Comparison of ENCODE assay signal across 1 cellular context in the genomic region with DNA sequence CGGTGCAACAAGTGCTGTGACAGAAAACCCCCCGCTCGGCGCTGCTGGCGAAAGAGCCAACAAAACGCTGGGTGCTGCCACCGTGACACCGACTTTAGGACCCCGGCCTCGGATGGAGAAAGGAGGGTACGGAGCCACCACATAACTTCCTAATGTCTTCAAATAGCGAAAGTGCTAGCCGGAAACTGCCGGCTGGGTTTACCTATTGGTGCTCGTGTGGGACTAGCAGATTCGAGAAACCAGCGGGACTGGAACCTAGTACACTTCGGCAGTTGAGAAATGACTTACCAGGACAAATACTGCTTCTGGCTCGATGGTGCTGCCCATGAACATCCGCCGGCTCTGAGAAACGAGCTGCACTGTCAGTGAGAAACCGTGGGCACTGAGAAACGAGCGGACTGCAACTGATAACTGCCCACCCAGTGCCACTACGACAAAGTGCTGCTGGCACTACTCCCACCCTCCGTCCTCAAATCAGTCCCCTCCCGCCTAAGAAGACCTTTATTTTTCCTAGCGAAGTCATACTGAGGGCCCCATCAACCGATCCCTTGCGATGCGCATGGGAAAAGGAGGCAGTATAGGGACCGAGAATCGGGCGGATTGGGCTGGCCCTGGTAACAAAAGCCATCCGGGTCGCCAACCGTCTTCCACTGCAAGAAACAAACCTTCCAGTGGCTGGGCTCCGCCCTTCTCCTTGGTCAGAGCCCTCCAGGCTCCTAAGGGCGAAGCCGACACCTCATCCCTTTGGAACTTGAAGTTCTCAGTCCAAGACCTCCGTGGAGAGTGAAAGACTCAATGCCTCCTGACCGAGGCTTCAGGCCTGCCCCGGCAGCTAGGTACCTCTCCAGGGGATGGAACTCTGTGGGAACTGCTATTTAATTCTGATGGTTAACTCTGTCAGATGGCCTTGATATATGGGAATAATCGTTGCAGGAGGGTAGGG.
A peak's percentile ranks its signal among the peaks of the same experiment; 100 is the strongest.
TF ChIP-seq lines count a peak whose summit lies in the region.

No MANE protein-coding gene starts in this region.

TF ChIP-seq in HepG2, 621 proteins besides CTCF, POLR2A, EP300 and RAD21 (continued from another document and continues in another):
- TF ChIP-seq HCFC1 (IDR thresholded peaks at IDR 0.05; ENCODE audit: low read depth, low read length) (peak; percentile 62; the same call in 1 of the 2 replicates), TBP (CRISPR knock-in tag; IDR thresholded peaks at IDR 0.05) (no peak), GFI1 (CRISPR knock-in tag; IDR thresholded peaks at IDR 0.05; ENCODE audit: borderline replicate concordance) (0 out of 2 replicates have a peak, but pooled peaks have one; percentile 36), ZNF543 (CRISPR knock-in tag; IDR thresholded peaks at IDR 0.05) (no peak), CEBPB (IDR thresholded peaks at IDR 0.05; ENCODE audit: borderline replicate concordance, low read depth, low read length) (no peak), NFATC3 (CRISPR knock-in tag; IDR thresholded peaks at IDR 0.05) (no peak), CCDC6 (CRISPR knock-in tag; IDR thresholded peaks at IDR 0.05) (no peak), JDP2 (CRISPR knock-in tag; IDR thresholded peaks at IDR 0.05; ENCODE audit: borderline replicate concordance) (no peak), MEF2D (CRISPR knock-in tag; IDR thresholded peaks at IDR 0.05) (peak; percentile 32; the same call in 1 of the 2 replicates), ZNF17 (CRISPR knock-in tag; IDR thresholded peaks at IDR 0.05) (no peak), ZNF550 (CRISPR knock-in tag; IDR thresholded peaks at IDR 0.05; ENCODE audit: borderline replicate concordance) (no peak), PHF8 (CRISPR knock-in tag; IDR thresholded peaks at IDR 0.05) (peak; percentile 66), ATF1 (CRISPR knock-in tag; IDR thresholded peaks at IDR 0.05) (0 out of 2 replicates have a peak, but pooled peaks have one; percentile 42), TGIF2 (CRISPR knock-in tag; IDR thresholded peaks at IDR 0.05) (0 out of 2 replicates have a peak, but pooled peaks have one; percentile 45), SRSF9 (IDR thresholded peaks at IDR 0.05; ENCODE audit: borderline replicate concordance, insufficient read depth, low read depth, low read length, poor library complexity, severe bottlenecking) (no peak), RXRA (CRISPR knock-in tag; IDR thresholded peaks at IDR 0.05) (no peak; the same call in 1 of the 2 replicates), ZNF768 (CRISPR knock-in tag; IDR thresholded peaks at IDR 0.05) (no peak; the same call in 1 of the 2 replicates), ZNF329 (CRISPR knock-in tag; IDR thresholded peaks at IDR 0.05; ENCODE audit: low read depth) (no peak), ZNF232 (CRISPR knock-in tag; IDR thresholded peaks at IDR 0.05; ENCODE audit: borderline replicate concordance) (no peak), PTBP1 (IDR thresholded peaks at IDR 0.05; ENCODE audit: low read depth, low read length, poor library complexity, severe bottlenecking) (no peak), POLR2AphosphoS2 (IDR thresholded peaks at IDR 0.05; ENCODE audit: low read depth, low read length) (no peak), HIVEP1 (CRISPR knock-in tag; IDR thresholded peaks at IDR 0.05) (no peak), ZNF430 (CRISPR knock-in tag; IDR thresholded peaks at IDR 0.05) (no peak; the same call in 1 of the 2 replicates), HNRNPH1 (optimal IDR thresholded peaks at IDR 0.05; ENCODE audit: low read depth, low read length) (no peak), MYC (CRISPR knock-in tag; IDR thresholded peaks at IDR 0.05; ENCODE audit: borderline replicate concordance) (no peak), ZNF781 (CRISPR knock-in tag; IDR thresholded peaks at IDR 0.05; ENCODE audit: borderline replicate concordance, not compliant biosample characterization) (no peak), ZNF224 (CRISPR knock-in tag; IDR thresholded peaks at IDR 0.05) (no peak), ZNF337 (CRISPR knock-in tag; IDR thresholded peaks at IDR 0.05; ENCODE audit: borderline replicate concordance, low read depth) (no peak), U2AF1 (optimal IDR thresholded peaks at IDR 0.05; ENCODE audit: low read depth, low read length) (peak; percentile 73), FOSL2 (CRISPR knock-in tag; IDR thresholded peaks at IDR 0.05) (no peak), SETDB1 (CRISPR knock-in tag; IDR thresholded peaks at IDR 0.05; ENCODE audit: borderline replicate concordance) (no peak), ZNF326 (CRISPR knock-in tag; IDR thresholded peaks at IDR 0.05; ENCODE audit: borderline replicate concordance) (no peak), KDM3A (CRISPR knock-in tag; IDR thresholded peaks at IDR 0.05; ENCODE audit: low read depth) (no peak), ZFP41 (CRISPR knock-in tag; IDR thresholded peaks at IDR 0.05; ENCODE audit: borderline replicate concordance) (no peak; the same call in 1 of the 2 replicates), RBM22 (optimal IDR thresholded peaks at IDR 0.05; ENCODE audit: low read length) (peak; percentile 13), PAF1 (CRISPR knock-in tag; IDR thresholded peaks at IDR 0.05) (no peak), KDM2A (CRISPR knock-in tag; IDR thresholded peaks at IDR 0.05; ENCODE audit: borderline replicate concordance, low read depth) (peak; percentile 80), GABPB1 (CRISPR knock-in tag; IDR thresholded peaks at IDR 0.05) (peak; percentile 87), ZNF367 (CRISPR knock-in tag; IDR thresholded peaks at IDR 0.05; ENCODE audit: borderline replicate concordance) (no peak), CENPX (CRISPR knock-in tag; IDR thresholded peaks at IDR 0.05) (no peak), HMGA1 (CRISPR knock-in tag; conservative IDR thresholded peaks at IDR 0.05) (no peak), HOXA7 (CRISPR knock-in tag; IDR thresholded peaks at IDR 0.05) (no peak), ZNF7 (CRISPR knock-in tag; IDR thresholded peaks at IDR 0.05) (no peak), ZNF317 (CRISPR knock-in tag; IDR thresholded peaks at IDR 0.05) (peak; percentile 64)
- TF ChIP-seq, protein P1, sequence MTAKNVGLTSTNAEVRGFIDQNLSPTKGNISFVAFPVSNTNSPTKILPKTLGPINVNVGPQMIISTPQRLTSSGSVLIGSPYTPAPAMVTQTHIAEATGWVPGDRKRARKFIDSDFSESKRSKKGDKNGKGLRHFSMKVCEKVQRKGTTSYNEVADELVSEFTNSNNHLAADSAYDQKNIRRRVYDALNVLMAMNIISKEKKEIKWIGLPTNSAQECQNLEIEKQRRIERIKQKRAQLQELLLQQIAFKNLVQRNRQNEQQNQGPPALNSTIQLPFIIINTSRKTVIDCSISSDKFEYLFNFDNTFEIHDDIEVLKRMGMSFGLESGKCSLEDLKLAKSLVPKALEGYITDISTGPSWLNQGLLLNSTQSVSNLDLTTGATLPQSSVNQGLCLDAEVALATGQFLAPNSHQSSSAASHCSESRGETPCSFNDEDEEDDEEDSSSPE (CRISPR knock-in tag; IDR thresholded peaks at IDR 0.05), result no peak
- TF ChIP-seq, protein P2, sequence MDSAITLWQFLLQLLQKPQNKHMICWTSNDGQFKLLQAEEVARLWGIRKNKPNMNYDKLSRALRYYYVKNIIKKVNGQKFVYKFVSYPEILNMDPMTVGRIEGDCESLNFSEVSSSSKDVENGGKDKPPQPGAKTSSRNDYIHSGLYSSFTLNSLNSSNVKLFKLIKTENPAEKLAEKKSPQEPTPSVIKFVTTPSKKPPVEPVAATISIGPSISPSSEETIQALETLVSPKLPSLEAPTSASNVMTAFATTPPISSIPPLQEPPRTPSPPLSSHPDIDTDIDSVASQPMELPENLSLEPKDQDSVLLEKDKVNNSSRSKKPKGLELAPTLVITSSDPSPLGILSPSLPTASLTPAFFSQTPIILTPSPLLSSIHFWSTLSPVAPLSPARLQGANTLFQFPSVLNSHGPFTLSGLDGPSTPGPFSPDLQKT (CRISPR knock-in tag; IDR thresholded peaks at IDR 0.05; ENCODE audit: borderline replicate concordance), result no peak
- TF ChIP-seq, protein P3, sequence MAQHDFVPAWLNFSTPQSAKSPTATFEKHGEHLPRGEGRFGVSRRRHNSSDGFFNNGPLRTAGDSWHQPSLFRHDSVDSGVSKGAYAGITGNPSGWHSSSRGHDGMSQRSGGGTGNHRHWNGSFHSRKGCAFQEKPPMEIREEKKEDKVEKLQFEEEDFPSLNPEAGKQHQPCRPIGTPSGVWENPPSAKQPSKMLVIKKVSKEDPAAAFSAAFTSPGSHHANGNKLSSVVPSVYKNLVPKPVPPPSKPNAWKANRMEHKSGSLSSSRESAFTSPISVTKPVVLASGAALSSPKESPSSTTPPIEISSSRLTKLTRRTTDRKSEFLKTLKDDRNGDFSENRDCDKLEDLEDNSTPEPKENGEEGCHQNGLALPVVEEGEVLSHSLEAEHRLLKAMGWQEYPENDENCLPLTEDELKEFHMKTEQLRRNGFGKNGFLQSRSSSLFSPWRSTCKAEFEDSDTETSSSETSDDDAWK (CRISPR knock-in tag; IDR thresholded peaks at IDR 0.05), result no peak
- TF ChIP-seq, protein P4, sequence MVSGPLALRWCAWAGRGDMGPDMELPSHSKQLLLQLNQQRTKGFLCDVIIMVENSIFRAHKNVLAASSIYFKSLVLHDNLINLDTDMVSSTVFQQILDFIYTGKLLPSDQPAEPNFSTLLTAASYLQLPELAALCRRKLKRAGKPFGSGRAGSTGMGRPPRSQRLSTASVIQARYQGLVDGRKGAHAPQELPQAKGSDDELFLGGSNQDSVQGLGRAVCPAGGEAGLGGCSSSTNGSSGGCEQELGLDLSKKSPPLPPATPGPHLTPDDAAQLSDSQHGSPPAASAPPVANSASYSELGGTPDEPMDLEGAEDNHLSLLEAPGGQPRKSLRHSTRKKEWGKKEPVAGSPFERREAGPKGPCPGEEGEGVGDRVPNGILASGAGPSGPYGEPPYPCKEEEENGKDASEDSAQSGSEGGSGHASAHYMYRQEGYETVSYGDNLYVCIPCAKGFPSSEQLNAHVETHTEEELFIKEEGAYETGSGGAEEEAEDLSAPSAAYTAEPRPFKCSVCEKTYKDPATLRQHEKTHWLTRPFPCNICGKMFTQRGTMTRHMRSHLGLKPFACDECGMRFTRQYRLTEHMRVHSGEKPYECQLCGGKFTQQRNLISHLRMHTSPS (CRISPR knock-in tag; IDR thresholded peaks at IDR 0.05; ENCODE audit: low read depth), result no peak
- TF ChIP-seq, protein P5, sequence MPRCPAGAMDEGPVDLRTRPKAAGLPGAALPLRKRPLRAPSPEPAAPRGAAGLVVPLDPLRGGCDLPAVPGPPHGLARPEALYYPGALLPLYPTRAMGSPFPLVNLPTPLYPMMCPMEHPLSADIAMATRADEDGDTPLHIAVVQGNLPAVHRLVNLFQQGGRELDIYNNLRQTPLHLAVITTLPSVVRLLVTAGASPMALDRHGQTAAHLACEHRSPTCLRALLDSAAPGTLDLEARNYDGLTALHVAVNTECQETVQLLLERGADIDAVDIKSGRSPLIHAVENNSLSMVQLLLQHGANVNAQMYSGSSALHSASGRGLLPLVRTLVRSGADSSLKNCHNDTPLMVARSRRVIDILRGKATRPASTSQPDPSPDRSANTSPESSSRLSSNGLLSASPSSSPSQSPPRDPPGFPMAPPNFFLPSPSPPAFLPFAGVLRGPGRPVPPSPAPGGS (CRISPR knock-in tag; IDR thresholded peaks at IDR 0.05), result no peak
- TF ChIP-seq, protein P6, sequence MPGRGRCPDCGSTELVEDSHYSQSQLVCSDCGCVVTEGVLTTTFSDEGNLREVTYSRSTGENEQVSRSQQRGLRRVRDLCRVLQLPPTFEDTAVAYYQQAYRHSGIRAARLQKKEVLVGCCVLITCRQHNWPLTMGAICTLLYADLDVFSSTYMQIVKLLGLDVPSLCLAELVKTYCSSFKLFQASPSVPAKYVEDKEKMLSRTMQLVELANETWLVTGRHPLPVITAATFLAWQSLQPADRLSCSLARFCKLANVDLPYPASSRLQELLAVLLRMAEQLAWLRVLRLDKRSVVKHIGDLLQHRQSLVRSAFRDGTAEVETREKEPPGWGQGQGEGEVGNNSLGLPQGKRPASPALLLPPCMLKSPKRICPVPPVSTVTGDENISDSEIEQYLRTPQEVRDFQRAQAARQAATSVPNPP (CRISPR knock-in tag; IDR thresholded peaks at IDR 0.05), result no peak
- TF ChIP-seq, protein P7, sequence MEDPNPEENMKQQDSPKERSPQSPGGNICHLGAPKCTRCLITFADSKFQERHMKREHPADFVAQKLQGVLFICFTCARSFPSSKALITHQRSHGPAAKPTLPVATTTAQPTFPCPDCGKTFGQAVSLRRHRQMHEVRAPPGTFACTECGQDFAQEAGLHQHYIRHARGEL (CRISPR knock-in tag; IDR thresholded peaks at IDR 0.05), result no peak; the same call in 1 of the 2 replicates
- TF ChIP-seq, protein P8, sequence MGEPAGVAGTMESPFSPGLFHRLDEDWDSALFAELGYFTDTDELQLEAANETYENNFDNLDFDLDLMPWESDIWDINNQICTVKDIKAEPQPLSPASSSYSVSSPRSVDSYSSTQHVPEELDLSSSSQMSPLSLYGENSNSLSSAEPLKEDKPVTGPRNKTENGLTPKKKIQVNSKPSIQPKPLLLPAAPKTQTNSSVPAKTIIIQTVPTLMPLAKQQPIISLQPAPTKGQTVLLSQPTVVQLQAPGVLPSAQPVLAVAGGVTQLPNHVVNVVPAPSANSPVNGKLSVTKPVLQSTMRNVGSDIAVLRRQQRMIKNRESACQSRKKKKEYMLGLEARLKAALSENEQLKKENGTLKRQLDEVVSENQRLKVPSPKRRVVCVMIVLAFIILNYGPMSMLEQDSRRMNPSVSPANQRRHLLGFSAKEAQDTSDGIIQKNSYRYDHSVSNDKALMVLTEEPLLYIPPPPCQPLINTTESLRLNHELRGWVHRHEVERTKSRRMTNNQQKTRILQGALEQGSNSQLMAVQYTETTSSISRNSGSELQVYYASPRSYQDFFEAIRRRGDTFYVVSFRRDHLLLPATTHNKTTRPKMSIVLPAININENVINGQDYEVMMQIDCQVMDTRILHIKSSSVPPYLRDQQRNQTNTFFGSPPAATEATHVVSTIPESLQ (CRISPR knock-in tag; conservative IDR thresholded peaks at IDR 0.05), result peak; percentile 58; the same call in 1 of the 2 replicates
- TF ChIP-seq, protein P9, sequence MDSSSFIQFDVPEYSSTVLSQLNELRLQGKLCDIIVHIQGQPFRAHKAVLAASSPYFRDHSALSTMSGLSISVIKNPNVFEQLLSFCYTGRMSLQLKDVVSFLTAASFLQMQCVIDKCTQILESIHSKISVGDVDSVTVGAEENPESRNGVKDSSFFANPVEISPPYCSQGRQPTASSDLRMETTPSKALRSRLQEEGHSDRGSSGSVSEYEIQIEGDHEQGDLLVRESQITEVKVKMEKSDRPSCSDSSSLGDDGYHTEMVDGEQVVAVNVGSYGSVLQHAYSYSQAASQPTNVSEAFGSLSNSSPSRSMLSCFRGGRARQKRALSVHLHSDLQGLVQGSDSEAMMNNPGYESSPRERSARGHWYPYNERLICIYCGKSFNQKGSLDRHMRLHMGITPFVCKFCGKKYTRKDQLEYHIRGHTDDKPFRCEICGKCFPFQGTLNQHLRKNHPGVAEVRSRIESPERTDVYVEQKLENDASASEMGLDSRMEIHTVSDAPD (CRISPR knock-in tag; IDR thresholded peaks at IDR 0.05), result no peak
- TF ChIP-seq, protein P10, sequence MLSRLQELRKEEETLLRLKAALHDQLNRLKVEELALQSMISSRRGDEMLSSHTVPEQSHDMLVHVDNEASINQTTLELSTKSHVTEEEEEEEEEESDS (CRISPR knock-in tag; IDR thresholded peaks at IDR 0.05; ENCODE audit: borderline replicate concordance), result no peak
